Comparison of ENCODE assay signal across 19 cellular contexts in genomic region chr15:52857471-52857870, GRCh38.
A peak's percentile ranks its signal among the peaks of the same experiment; 100 is the strongest.
DNase-seq lines count a peak whose midpoint lies in the region; ATAC-seq, FAIRE-seq and TF ChIP-seq lines count a peak whose summit lies in the region.
"Had no signal": no experiment of that assay in that cellular context is flagged by ENCODE, and none has a peak within 500 bp of the region (broad histone marks: within the 10 kb centered on the region; RNA-seq: fewer than 3 reads in every experiment).

No MANE protein-coding gene starts in this region.

- H2AFZ ChIP-seq in SK-N-SH (ENCODE audit: low read depth) = no peak overlapping the region
- H2AFZ ChIP-seq in keratinocyte (ENCODE audit: control insufficient read depth, low read length) = peak overlapping the region; percentile 60

- ATAC-seq in SK-N-SH treated with all-trans-retinoic acid at 6 μM for 48 hours (no peak), HG03196 (IDR thresholded peaks at IDR 0.05; ENCODE audit: unreplicated experiment) (no peak), HG03565 (IDR thresholded peaks at IDR 0.05; ENCODE audit: unreplicated experiment) (no peak), HG02938 (IDR thresholded peaks at IDR 0.05; ENCODE audit: unreplicated experiment) (no peak)
- ATAC-seq: GM12878, HCT116 had no signal

- CTCF ChIA-PET in SK-N-SH (lab: Yijun Ruan, JAX) = no interaction called here

- no peak for TF ChIP-seq RAD21 in SK-N-SH (IDR thresholded peaks at IDR 0.05; ENCODE audit: low read length)

- H3K4me1 ChIP-seq in SK-N-SH (ENCODE audit: control insufficient read depth in 1 of 2, insufficient read depth in 2 of 2, low read depth in 1 of 2, low read length in 1 of 2) (no peaks in the 10 kb centered on the region), keratinocyte (ENCODE audit: control insufficient read depth, extremely low read depth, insufficient read depth, low read length) (peaks cover 17% of the 10 kb centered on the region)
- H3K4me1 ChIP-seq: Peyer's patch had no signal

- H3K9ac ChIP-seq in SK-N-SH (no peak overlapping the region), keratinocyte (ENCODE audit: control insufficient read depth, extremely low read depth, insufficient read depth, low read length) (no peak overlapping the region)
- H3K9ac ChIP-seq: KMS-11 had no signal

- dilution Hi-C loops in keratinocyte (cut with MboI; ENCODE audit: extremely low pct_ligation_motif_present, low sequenced_read_pairs) = no loop called here

- POLR2A ChIA-PET in SK-N-SH (lab: Yijun Ruan, JAX) = no interaction called here

- no peaks in the 10 kb centered on the region for H3F3A ChIP-seq in SK-N-SH (replicated peaks; ENCODE audit: insufficient read depth)

- no peak for DNase-seq in SK-N-SH
- peak; percentile 3 for DNase-seq in bronchial epithelial cell (ENCODE audit: low read depth)
- DNase-seq in keratinocyte (ENCODE audit: low read depth, low spot score) = peak; percentile 44
- no peak for DNase-seq in ureter (ENCODE audit: low spot score)
- DNase-seq: 8988T; DMS 273 treated with DMSO at 0.1 percent for 48 hours; NCI-H1417 treated with DMSO at 0.1 percent for 48 hours; NCI-H1930; NCI-H2171; NCI-H446 treated with DMSO at 0.1 percent for 48 hours; NK-92 treated with Interleukin-12 subunit alpha and Interleukin-12 subunit beta, amount 100 ng/mL, for 24 hours; Peyer's patch had no signal

- H3K9me1 ChIP-seq in keratinocyte (ENCODE audit: control insufficient read depth, extremely low read depth, insufficient read depth, low read length) = no peaks in the 10 kb centered on the region

- no peaks in the 10 kb centered on the region for H3K9me2 ChIP-seq in SK-N-SH

- H3K79me2 ChIP-seq in SK-N-SH (ENCODE audit: insufficient read depth) (no peaks in the 10 kb centered on the region), keratinocyte (ENCODE audit: control insufficient read depth, insufficient read depth, low read length) (no peaks in the 10 kb centered on the region)

- no peak for TF ChIP-seq CTCF in SK-N-SH (IDR thresholded peaks at IDR 0.05)
- TF ChIP-seq CTCF in bronchial epithelial cell (IDR thresholded peaks at IDR 0.05; ENCODE audit: insufficient read depth, low read length, severe bottlenecking) = no peak
- TF ChIP-seq CTCF in keratinocyte (optimal IDR thresholded peaks at IDR 0.05 in 1 of 3, IDR thresholded peaks at IDR 0.05 in 1 of 3, conservative IDR thresholded peaks at IDR 0.05 in 1 of 3; ENCODE audit: extremely low read depth in 1 of 3, insufficient read depth in 2 of 3, low read length in 3 of 3) = no peak

- no peaks in the 10 kb centered on the region for H3K9me3 ChIP-seq in SK-N-SH
- no peaks in the 10 kb centered on the region for H3K9me3 ChIP-seq in keratinocyte (ENCODE audit: control insufficient read depth, low read depth, low read length)
- H3K9me3 ChIP-seq: Peyer's patch had no signal

- 10% methylated on average over 7 of the region's 7 CpGs for WGBS in SK-N-SH (ENCODE audit: low lambda C conversion rate)

- FAIRE-seq in bronchial epithelial cell (lab: Jason Lieb, UNC) = no peak
- peak; percentile 67 for FAIRE-seq in keratinocyte (lab: Jason Lieb, UNC)
- FAIRE-seq: GM12878 had no signal

- H4K20me1 ChIP-seq in SK-N-SH (ENCODE audit: insufficient read depth) (no peaks in the 10 kb centered on the region), keratinocyte (ENCODE audit: control insufficient read depth, extremely low read depth, insufficient read depth, low read length) (no peaks in the 10 kb centered on the region)

- no peak overlapping the region for H3K27ac ChIP-seq in SK-N-SH (ENCODE audit: low read depth in 2 of 2, low read length in 1 of 2)
- peak overlapping the region; percentile 34 for H3K27ac ChIP-seq in keratinocyte (ENCODE audit: control insufficient read depth, insufficient read depth, low read length)
- H3K27ac ChIP-seq: KMS-11, Peyer's patch had no signal

- H3K4me2 ChIP-seq in SK-N-SH (peak overlapping the region; percentile 12; the same call in 1 of the 2 replicates), keratinocyte (ENCODE audit: control insufficient read depth, extremely low read depth, insufficient read depth, low read depth, low read length) (peak overlapping the region; percentile 91)
- H3K4me2 ChIP-seq: KMS-11 had no signal

- no peak overlapping the region for H3K4me3 ChIP-seq in SK-N-SH (ENCODE audit: low read depth in 2 of 2, low read length in 1 of 2)
- no peak overlapping the region for H3K4me3 ChIP-seq in bronchial epithelial cell (ENCODE audit: low read depth, low read length)
- peak overlapping the region in 2 of 3 experiments; percentile 41 to 57 for H3K4me3 ChIP-seq in keratinocyte (ENCODE audit: control insufficient read depth in 2 of 3, extremely low read depth in 1 of 3, insufficient read depth in 2 of 3, low read depth in 1 of 3, low read length in 3 of 3)
- H3K4me3 ChIP-seq: GM12878, Peyer's patch had no signal

- peaks cover 11% of the 10 kb centered on the region; the same call in 1 of the 2 replicates for H3K27me3 ChIP-seq in SK-N-SH (ENCODE audit: insufficient read depth)
- H3K27me3 ChIP-seq in bronchial epithelial cell (ENCODE audit: control insufficient read depth, insufficient read depth, low read length) = no peaks in the 10 kb centered on the region
- no peaks in the 10 kb centered on the region for H3K27me3 ChIP-seq in keratinocyte (ENCODE audit: control insufficient read depth, extremely low read depth, insufficient read depth, low read length)
- H3K27me3 ChIP-seq: Peyer's patch had no signal

- H3K36me3 ChIP-seq in SK-N-SH (replicated peaks in 1 of 2; ENCODE audit: control insufficient read depth in 1 of 2, insufficient read depth in 2 of 2, low read length in 1 of 2) (no peaks in the 10 kb centered on the region), bronchial epithelial cell (ENCODE audit: control insufficient read depth, insufficient read depth, low read length) (no peaks in the 10 kb centered on the region), keratinocyte (ENCODE audit: control insufficient read depth in 2 of 2, extremely low read depth in 1 of 2, insufficient read depth in 2 of 2, low read length in 2 of 2) (no peaks in the 10 kb centered on the region)
- H3K36me3 ChIP-seq: Peyer's patch had no signal

- no peak for TF ChIP-seq EP300 in SK-N-SH (IDR thresholded peaks at IDR 0.05; ENCODE audit: borderline replicate concordance in 1 of 2, low read depth in 1 of 2, low read length in 1 of 2)

TF ChIP-seq in SK-N-SH, 30 proteins besides CTCF, POLR2A, EP300 and RAD21 (continues in another document):
- TF ChIP-seq IRF3 (IDR thresholded peaks at IDR 0.05; ENCODE audit: low read depth, low read length) (no peak), ZBTB33 (IDR thresholded peaks at IDR 0.05; ENCODE audit: borderline replicate concordance, low read depth) (no peak), MXI1 (IDR thresholded peaks at IDR 0.05; ENCODE audit: low read depth, low read length) (no peak), YY1 (IDR thresholded peaks at IDR 0.05; ENCODE audit: low read depth) (no peak)

TF ChIP-seq in SK-N-SH treated with all-trans-retinoic acid at 6 μM for 48 hours, 23 proteins besides CTCF, POLR2A, EP300 and RAD21 (continues in another document):
- no peak for TF ChIP-seq CSRNP3 (CRISPR knock-in tag; IDR thresholded peaks at IDR 0.05)
- no peak for TF ChIP-seq TCF4 (CRISPR knock-in tag; IDR thresholded peaks at IDR 0.05; ENCODE audit: borderline replicate concordance)
- no peak for TF ChIP-seq ZFP30 (CRISPR knock-in tag; IDR thresholded peaks at IDR 0.05)
- no peak for TF ChIP-seq POU6F1 (CRISPR knock-in tag; IDR thresholded peaks at IDR 0.05; ENCODE audit: borderline replicate concordance, low read depth)
- no peak for TF ChIP-seq OSR1 (CRISPR knock-in tag; IDR thresholded peaks at IDR 0.05)
- TF ChIP-seq CREB5 (CRISPR knock-in tag; IDR thresholded peaks at IDR 0.05; ENCODE audit: low read depth) = no peak

Comparison
In these comparisons a context has a peak if more than half of its experiments do, and no peak if none do; other contexts are left out.
1. DNase-seq: peak in bronchial epithelial cell (single experiment) and keratinocyte (single experiment); none in SK-N-SH (single experiment) and ureter (single experiment).
2. H3K4me3 ChIP-seq: peak in keratinocyte (2 of 3); none in SK-N-SH (0 of 2) and bronchial epithelial cell (single experiment).